In the genomic region with DNA sequence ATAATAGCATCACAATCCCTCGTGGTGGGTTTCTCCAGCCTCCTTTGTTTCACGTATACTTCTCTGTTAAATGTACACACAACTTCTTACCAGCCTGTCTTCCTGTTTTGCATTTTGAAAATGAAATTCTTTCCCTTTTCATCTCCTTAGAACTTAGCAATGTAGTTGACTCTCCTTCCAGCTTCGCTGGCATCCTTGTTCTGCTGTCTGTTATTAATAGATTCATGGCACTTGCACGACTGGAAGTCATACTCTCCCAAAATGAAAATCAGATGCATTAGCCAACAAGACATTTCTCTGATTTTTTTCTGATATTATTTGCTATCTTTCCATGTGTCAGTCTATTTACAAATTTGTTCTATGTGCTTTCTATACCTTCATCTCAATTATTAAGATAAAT, we compare ENCODE assay signal across 17 cellular contexts. TPM values are rescaled to one million over a fixed set of nuclear protein-coding genes. Genes with fewer than 3 reads are reported as not detected.
A peak's percentile ranks its signal among the peaks of the same experiment; 100 is the strongest.
DNase-seq lines count a peak whose midpoint lies in the region; ATAC-seq, FAIRE-seq and TF ChIP-seq lines count a peak whose summit lies in the region.
"Had no signal": no experiment of that assay in that cellular context is flagged by ENCODE, and none has a peak within 500 bp of the region (broad histone marks: within the 10 kb centered on the region; RNA-seq: fewer than 3 reads in every experiment).

No MANE protein-coding gene starts in this region.

- H3K9me2 ChIP-seq in Loucy (replicated peaks; ENCODE audit: low read depth, low read length): no peaks in the 10 kb centered on the region

- H3K9ac ChIP-seq in Loucy (ENCODE audit: low read depth, low read length, poor library complexity, severe bottlenecking) (no peak overlapping the region), GM12878 (ENCODE audit: control insufficient read depth, insufficient read depth, low read length) (no peak overlapping the region)

- CTCF ChIA-PET in GM12878 (lab: Yijun Ruan, JAX): interaction anchor here (1.1 to 22.6 kb wide), 9 partner anchors 10 to 399 kb away, joined by 3 to 704 read pairs (median 31); no protein-coding TSS in a partner anchor

- BruUV-seq in GM12878 (replicated peaks; lab: Mats Ljungman, UMichigan): no TSS peak

- H3K27me3 ChIP-seq in Loucy (ENCODE audit: insufficient read depth, low read length, poor library complexity, severe bottlenecking) (no peaks in the 10 kb centered on the region), GM12878 (replicated peaks in 1 of 2; ENCODE audit: control insufficient read depth in 2 of 2, insufficient read depth in 2 of 2, low read length in 1 of 2) (no peaks in the 10 kb centered on the region)
- H3K27me3 ChIP-seq: BE2C had no signal

- SMC1A ChIA-PET in GM12878 (lab: Charles Lee; ENCODE audit: uncharacterized antibody, unreplicated experiment): interaction anchor here (1.9 to 20.9 kb wide), 4 partner anchors 19 to 101 kb away, joined by 10 to 516 read pairs (median 234); no protein-coding TSS in a partner anchor

- no peak for FAIRE-seq in GM12878 (lab: Jason Lieb, UNC)

- H3K27me3 Mint-ChIP-seq in type B pancreatic cell: no peaks in the 10 kb centered on the region

- POLR2A ChIA-PET in GM12878 (lab: Charles Lee): no interaction called here

- H3K4me3 ChIP-seq in Loucy (ENCODE audit: low read length, poor library complexity, severe bottlenecking) (no peak overlapping the region), GM12878 (no peak overlapping the region)

- no peak overlapping the region for H3K4me3 Mint-ChIP-seq in type B pancreatic cell

- TF ChIP-seq CTCF in Loucy (conservative IDR thresholded peaks at IDR 0.05; ENCODE audit: low read length) (no peak), GM12878 (IDR thresholded peaks at IDR 0.05 in 2 of 3, conservative IDR thresholded peaks at IDR 0.05 in 1 of 3; ENCODE audit: control insufficient read depth in 2 of 3, extremely low read depth in 1 of 3, insufficient read depth in 1 of 3, low read depth in 3 of 3, low read length in 3 of 3) (no peak), type B pancreatic cell (conservative IDR thresholded peaks at IDR 0.05) (no peak)

- no peaks in the 10 kb centered on the region for H3K36me3 ChIP-seq in Loucy (ENCODE audit: insufficient read depth, low read length)
- no peaks in the 10 kb centered on the region for H3K36me3 ChIP-seq in GM12878 (ENCODE audit: control insufficient read depth in 2 of 2, insufficient read depth in 2 of 2, low read length in 1 of 2)
- H3K36me3 ChIP-seq: BE2C had no signal

- H4K20me1 ChIP-seq in Loucy (ENCODE audit: insufficient read depth, low read length, poor library complexity, severe bottlenecking) (no peaks in the 10 kb centered on the region), GM12878 (ENCODE audit: control insufficient read depth, insufficient read depth) (no peaks in the 10 kb centered on the region)

- in situ Hi-C loops in GM12878 (cut with MboI): loop anchor here (5.0 kb wide), 3 partner anchors 98 to 732 kb away; no protein-coding TSS in a partner anchor

- H3K27ac ChIP-seq in GM12878 (ENCODE audit: control insufficient read depth, insufficient read depth): no peak overlapping the region
- H3K27ac ChIP-seq: C4-2B had no signal

- H3K9me3 ChIP-seq in Loucy (ENCODE audit: insufficient read depth, low read depth, low read length): no peaks in the 10 kb centered on the region
- H3K9me3 ChIP-seq in GM12878 (replicated peaks; ENCODE audit: control insufficient read depth, insufficient read depth, low read length): no peaks in the 10 kb centered on the region
- H3K9me3 ChIP-seq: BE2C, Caco-2 had no signal

- ATAC-seq in GM12878: no peak

- H2AFZ ChIP-seq in Loucy (ENCODE audit: low read length) (peak overlapping the region; percentile 74), GM12878 (ENCODE audit: control insufficient read depth, low read depth, low read length) (peak overlapping the region; percentile 59)

- intact Hi-C loops in GM12878 (cut with micrococcal nuclease; ENCODE audit: unreplicated experiment): loop anchor here (5.0 kb wide), 1 partner anchor 188 kb away; no protein-coding TSS in a partner anchor

- TF ChIP-seq RAD21 in GM12878 (IDR thresholded peaks at IDR 0.05; ENCODE audit: insufficient read depth, low read depth, low read length): no peak

- H3K4me2 ChIP-seq in Loucy (ENCODE audit: low read depth, low read length, poor library complexity, severe bottlenecking): no peak overlapping the region
- H3K4me2 ChIP-seq in GM12878 (ENCODE audit: control insufficient read depth, insufficient read depth): no peak overlapping the region

- H3K4me1 Mint-ChIP-seq in type B pancreatic cell (ENCODE audit: unreplicated experiment): peaks cover 21% of the 10 kb centered on the region

- H3K79me2 ChIP-seq in Loucy (ENCODE audit: insufficient read depth, low read length): peaks cover 19% of the 10 kb centered on the region
- H3K79me2 ChIP-seq in GM12878 (ENCODE audit: control insufficient read depth, insufficient read depth, low read length): peaks cover 20% of the 10 kb centered on the region

- WGBS in GM12878 (ENCODE audit: insufficient coverage, insufficient replicate concordance, low lambda C conversion rate, missing lambda C conversion rate): 70% methylated on average over 4 of the region's 4 CpGs

- peaks cover 15% of the 10 kb centered on the region for H3K4me1 ChIP-seq in Loucy (ENCODE audit: insufficient read depth, low read length, poor library complexity, severe bottlenecking)
- no peaks in the 10 kb centered on the region; the same call in 1 of the 2 replicates for H3K4me1 ChIP-seq in GM12878 (ENCODE audit: control insufficient read depth, insufficient read depth, low read length)

- H3K36me3 Mint-ChIP-seq in type B pancreatic cell: peaks cover under 1% of the 10 kb centered on the region

- peak overlapping the region; percentile 27 for H3K27ac Mint-ChIP-seq in type B pancreatic cell

- peaks cover 4% of the 10 kb centered on the region; the same call in 1 of the 2 replicates for H3F3A ChIP-seq in Loucy (ENCODE audit: low read depth)

- RAD21 ChIA-PET in GM12878 (lab: Charles Lee; ENCODE audit: unreplicated experiment): interaction anchor here (1.2 to 18.3 kb wide), 3 partner anchors 27 to 100 kb away, joined by 3 to 340 read pairs (median 41); no protein-coding TSS in a partner anchor

- TF ChIP-seq EP300 in GM12878 (IDR thresholded peaks at IDR 0.05; ENCODE audit: borderline replicate concordance in 1 of 2, control insufficient read depth in 1 of 2, low read depth in 2 of 2, low read length in 2 of 2): no peak

- no peak for DNase-seq in GM12878 (ENCODE audit: low read depth, low spot score)
- DNase-seq in fibroblast of gingiva (ENCODE audit: low read depth): peak; percentile 64
- no peak for DNase-seq in type B pancreatic cell (ENCODE audit: extremely low spot score, unreplicated experiment)
- DNase-seq in NCI-H446 treated with DMSO at 0.1 percent for 48 hours (lab: John Stamatoyannopoulos, UW): no peak
- no peak for DNase-seq in Ammon's horn (ENCODE audit: low spot score)
- DNase-seq in NCI-H1694 treated with DMSO at 0.1 percent for 48 hours (lab: John Stamatoyannopoulos, UW): no peak
- DNase-seq in hippocampal formation (lab: John Stamatoyannopoulos, UW): no peak
- DNase-seq: BE2C; Caco-2; CD8-positive, alpha-beta memory T cell; DND-41; GF-D8; H7; IMR-90; KG1 had no signal

- H3K9me3 Mint-ChIP-seq in type B pancreatic cell: no peaks in the 10 kb centered on the region
- H3K9me3 Mint-ChIP-seq: CD8-positive, alpha-beta memory T cell had no signal

- no peak for TF ChIP-seq POLR2A in GM12878 (IDR thresholded peaks at IDR 0.05; ENCODE audit: low read depth, low read length)

TF ChIP-seq in GM12878, 131 proteins besides CTCF, POLR2A, EP300 and RAD21:
- TF ChIP-seq E2F4 (IDR thresholded peaks at IDR 0.05; ENCODE audit: low read depth, low read length): no peak
- no peak for TF ChIP-seq NR2F1 (conservative IDR thresholded peaks at IDR 0.05)
- no peak for TF ChIP-seq IRF4 (IDR thresholded peaks at IDR 0.05; ENCODE audit: low read depth, low read length)
- no peak for TF ChIP-seq TCF12 (IDR thresholded peaks at IDR 0.05; ENCODE audit: low read depth, low read length)

RNA-seq across cellular contexts. Expression of gene CREB3L2, which starts 3.0 kb away (rescaled TPM):
- total RNA-seq in GM12878 (2013; cell fraction: nucleolus; rRNA removed): 131 and 139 TPM in 2 replicates
- total RNA-seq in GM12878 (2014; rRNA removed) (13.3 and 16.7 TPM in 2 replicates), GM12878 (2014; rRNA removed; fragmentation: Illumina TruSeq; extraction: Trizol) (17.9 and 18.0 TPM in 2 replicates), GM12878 (2021) (65.2 and 67.1 TPM in 2 replicates), type B pancreatic cell (ENCODE audit: low replicate concordance) (85.8 and 173 TPM in 2 replicates)
- 21.3 TPM for polyA plus RNA-seq in GM12878 (2011; ENCODE audit: low read depth)
- polyA plus RNA-seq in GM12878 (2011; rRNA removed) (21.5 and 34.9 TPM in 2 replicates), GM12878 (2014; fragmentation: Illumina TruSeq; extraction: Trizol) (34.5 and 38.4 TPM in 2 replicates), GM12878 (2014; fragmentation: Nextera tagmentation; extraction: Ambion mirVana) (1 to 10 TPM; 6.4 to 8.1 TPM), GM12878 (2014; rRNA removed) (21.8 and 29.4 TPM in 2 replicates), GM12878 (2016; fragmentation: Nextera tagmentation; extraction: Ambion mirVana) (10 to 100 TPM; 30.5 to 37.1 TPM)
- polyA plus RNA-seq in GM12878 (2011; cell fraction: cytosol; rRNA removed): 25.6 and 30.7 TPM in 2 replicates
- polyA plus RNA-seq in GM12878 (2011; cell fraction: nucleus; rRNA removed): 27.1 and 30.9 TPM in 2 replicates
- 26.7 and 29.0 TPM in 2 replicates for polyA plus RNA-seq in GM12878 (2012)
- polyA minus RNA-seq in GM12878 (2011; rRNA and poly(A)+ RNA removed): 43.1 and 49.2 TPM in 2 replicates
- 20.9 and 21.9 TPM in 2 replicates for polyA minus RNA-seq in GM12878 (2011; cell fraction: cytosol; rRNA and poly(A)+ RNA removed)
- 34.6 and 56.4 TPM in 2 replicates for polyA minus RNA-seq in GM12878 (2011; cell fraction: nucleus; rRNA and poly(A)+ RNA removed)
